1 cellular context compared by ENCODE assay signal in genomic region chr12:123097521-123098084, GRCh38.
TF ChIP-seq lines count a peak whose summit lies in the region.

No MANE protein-coding gene starts in this region.

TF ChIP-seq in HepG2, 621 proteins besides CTCF, POLR2A, EP300 and RAD21 (continued from another document):
- TF ChIP-seq ZNF687 (CRISPR knock-in tag; IDR thresholded peaks at IDR 0.05) (peak; percentile 36), CREB1 (IDR thresholded peaks at IDR 0.05) (0 out of 2 replicates have a peak, but pooled peaks have one; percentile 33), CREB1 (CRISPR knock-in tag; IDR thresholded peaks at IDR 0.05) (no peak), RFXAP (CRISPR knock-in tag; IDR thresholded peaks at IDR 0.05; ENCODE audit: borderline replicate concordance) (no peak)
TF ChIP-seq in HepG2: peak in this region for 3.
